16 cellular contexts compared by ENCODE assay signal in genomic region chr10:65497837-65498236, GRCh38.
DNase-seq lines count a peak whose midpoint lies in the region; ATAC-seq and TF ChIP-seq lines count a peak whose summit lies in the region.
"Had no signal": no experiment of that assay in that cellular context is flagged by ENCODE, and none has a peak within 500 bp of the region (broad histone marks: within the 10 kb centered on the region; RNA-seq: fewer than 3 reads in every experiment).

No MANE protein-coding gene starts in this region.

- H3K36me3 ChIP-seq in left lung: no peaks in the 10 kb centered on the region
- no peaks in the 10 kb centered on the region for H3K36me3 ChIP-seq in upper lobe of right lung
- H3K36me3 ChIP-seq: BLaER1 treated with 17β-estradiol and CSF1 and Interleukin-3, amounts not matched to agents 10 nM and 100 nM had no signal

- H3K4me1 ChIP-seq in left lung: no peaks in the 10 kb centered on the region
- H3K4me1 ChIP-seq in upper lobe of right lung: no peaks in the 10 kb centered on the region
- H3K4me1 ChIP-seq: BLaER1 treated with 17β-estradiol and CSF1 and Interleukin-3, amounts not matched to agents 10 nM and 100 nM had no signal

- H3K4me3 ChIP-seq in LNCaP clone FGC (ENCODE audit: low read depth, low read length) (no peak overlapping the region), left lung (no peak overlapping the region), upper lobe of right lung (no peak overlapping the region)
- H3K4me3 ChIP-seq: A549; BLaER1 treated with 17β-estradiol and CSF1 and Interleukin-3, amounts not matched to agents 10 nM and 100 nM had no signal

- H3K9me3 ChIP-seq in left lung (no peaks in the 10 kb centered on the region), upper lobe of right lung (no peaks in the 10 kb centered on the region)
- H3K9me3 ChIP-seq: A549; BLaER1 treated with 17β-estradiol and CSF1 and Interleukin-3, amounts not matched to agents 10 nM and 100 nM had no signal

- no peaks in the 10 kb centered on the region for H3K27me3 ChIP-seq in left lung
- no peaks in the 10 kb centered on the region for H3K27me3 ChIP-seq in upper lobe of right lung
- H3K27me3 ChIP-seq: BLaER1 treated with 17β-estradiol and CSF1 and Interleukin-3, amounts not matched to agents 10 nM and 100 nM had no signal

- intact Hi-C loops in left lung (cut with DNase I) (no loop called here), upper lobe of right lung (cut with DNase I) (no loop called here)

- H3K27ac ChIP-seq in left lung (no peak overlapping the region), upper lobe of right lung (no peak overlapping the region)
- H3K27ac ChIP-seq: 22Rv1; A549; BLaER1 treated with 17β-estradiol and CSF1 and Interleukin-3, amounts not matched to agents 10 nM and 100 nM; C4-2B had no signal

- ATAC-seq in left lung: peak; percentile 79
- ATAC-seq in upper lobe of right lung: peak; percentile 56
- no peak for ATAC-seq in GM21786 (IDR thresholded peaks at IDR 0.05; ENCODE audit: unreplicated experiment)
- ATAC-seq in GM19463 (IDR thresholded peaks at IDR 0.05; ENCODE audit: unreplicated experiment): no peak
- ATAC-seq: A549; CD8-positive, alpha-beta T cell had no signal

- no peak for TF ChIP-seq CTCF in LNCaP clone FGC (IDR thresholded peaks at IDR 0.05; ENCODE audit: control insufficient read depth, extremely low read depth, insufficient read depth)
- no peak for TF ChIP-seq CTCF in left lung (IDR thresholded peaks at IDR 0.05)
- TF ChIP-seq CTCF in upper lobe of right lung (IDR thresholded peaks at IDR 0.05): no peak

- DNase-seq in LNCaP clone FGC (ENCODE audit: low read depth): peak; percentile 27
- DNase-seq in left lung: no peak
- no peak for DNase-seq in upper lobe of right lung
- DNase-seq: AML-193; Caco-2; Calu3; CD4-positive, alpha-beta T cell; CD8-positive, alpha-beta T cell; DMS79 treated with DMSO at 0.1 percent for 48 hours; GF-D8 had no signal

Comparison
In these comparisons a context has a peak if more than half of its experiments do, and no peak if none do; other contexts are left out.
1. ATAC-seq: peak in left lung (single experiment) and upper lobe of right lung (single experiment); none in GM21786 (single experiment) and GM19463 (single experiment).